27 cellular contexts compared by ENCODE assay signal in the genomic region with DNA sequence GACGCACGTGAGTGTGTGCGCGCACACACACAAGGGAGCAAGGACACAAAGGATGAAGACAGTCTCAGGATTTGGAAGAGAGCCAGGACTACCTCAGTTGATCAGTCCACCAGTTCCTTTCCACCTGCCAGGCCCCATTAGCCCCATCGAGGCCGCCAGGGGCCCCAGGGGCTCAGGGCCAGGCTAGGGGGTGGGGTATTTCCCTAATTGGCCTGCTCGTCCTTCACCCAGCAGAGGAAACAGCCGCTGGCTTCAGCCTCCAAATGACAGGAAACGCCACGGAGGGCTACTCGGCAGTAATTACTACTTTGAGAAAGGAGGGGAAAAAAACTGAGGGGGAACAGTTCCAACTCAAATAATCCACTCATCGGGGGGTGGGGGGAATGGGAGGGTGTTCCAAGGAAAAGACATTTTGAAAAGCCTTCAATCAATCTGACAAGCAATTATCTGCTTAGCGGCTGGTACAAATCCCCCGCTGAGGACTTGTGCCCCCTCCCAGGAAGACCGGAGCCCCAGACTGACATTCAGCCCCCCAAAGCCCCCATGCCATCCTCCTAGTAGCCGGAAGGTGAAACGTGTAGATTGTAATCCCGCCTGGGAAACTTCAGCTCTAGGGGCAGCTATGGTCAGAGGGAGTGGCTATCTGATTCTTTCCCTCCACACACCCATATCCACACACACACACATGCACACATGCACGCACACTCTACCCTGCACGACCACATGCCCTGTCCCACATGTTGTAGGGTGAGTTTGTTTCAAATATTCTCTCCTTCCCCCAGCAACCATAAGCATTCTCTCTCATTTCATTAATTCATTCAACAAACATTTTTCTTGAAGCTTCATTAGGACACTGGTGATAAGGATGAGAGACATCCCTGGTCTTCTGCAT. TPM values are rescaled to one million over a fixed set of nuclear protein-coding genes. Genes with fewer than 3 reads are reported as not detected.
DNase-seq lines count a peak whose midpoint lies in the region; ATAC-seq, FAIRE-seq and TF ChIP-seq lines count a peak whose summit lies in the region.
"Had no signal": no experiment of that assay in that cellular context is flagged by ENCODE, and none has a peak within 500 bp of the region (broad histone marks: within the 10 kb centered on the region; RNA-seq: fewer than 3 reads in every experiment).

No MANE protein-coding gene starts in this region.

- no peaks in the 10 kb centered on the region for H4K20me1 ChIP-seq in HepG2 (ENCODE audit: insufficient read depth, low read length)

- ATAC-seq in HepG2 = no peak
- ATAC-seq in GM19397 (IDR thresholded peaks at IDR 0.05; ENCODE audit: unreplicated experiment) = no peak
- ATAC-seq: effector memory CD8-positive, alpha-beta T cell; gastroesophageal sphincter; GM12878; stimulated activated effector memory CD8-positive, alpha-beta T cell treated with anti-CD3 and anti-CD28 coated beads, Interleukin-12 subunit alpha, Interleukin-12 subunit beta, amount 100 ng/mL, for 72 hours had no signal

- FAIRE-seq in HepG2 (lab: Jason Lieb, UNC) = no peak
- FAIRE-seq: GM12878, keratinocyte had no signal

- no peaks in the 10 kb centered on the region for H3K36me3 ChIP-seq in HepG2 (replicated peaks in 1 of 2; ENCODE audit: control insufficient read depth in 1 of 2, insufficient read depth in 2 of 2, low read length in 2 of 2)
- H3K36me3 ChIP-seq: gastroesophageal sphincter, vagina, WERI-Rb-1 had no signal

- no peak for TF ChIP-seq RAD21 in HepG2 (CRISPR knock-in tag; IDR thresholded peaks at IDR 0.05)

- intact Hi-C loops in HepG2 (cut with micrococcal nuclease; ENCODE audit: unreplicated experiment) (no loop called here), dorsolateral prefrontal cortex (cut with DNase I) (no loop called here)

- CTCF ChIA-PET in HepG2 (lab: Yijun Ruan, JAX; ENCODE audit: low intra/inter-chr PET ratio, low total read pairs) = no interaction called here

- no peak overlapping the region for H3K27ac ChIP-seq in HepG2 (ENCODE audit: extremely low read length, insufficient read depth, low read length)
- no peak overlapping the region for H3K27ac ChIP-seq in dorsolateral prefrontal cortex
- H3K27ac ChIP-seq: gastroesophageal sphincter, SK-N-MC, skin epidermis, vagina, WERI-Rb-1 had no signal

- H3K27me3 ChIP-seq in HepG2 (ENCODE audit: control insufficient read depth in 1 of 2, insufficient read depth in 2 of 2, low read length in 2 of 2) = no peaks in the 10 kb centered on the region; a peak in 1 of 5 replicates
- H3K27me3 ChIP-seq in dorsolateral prefrontal cortex = peaks cover 0 to 11% (median 2%) of the 10 kb centered on the region in 45 donors
- H3K27me3 ChIP-seq: vagina had no signal

- POLR2A ChIA-PET in HepG2 (lab: Yijun Ruan, JAX) = no interaction called here

- TF ChIP-seq CTCF in HepG2 (CRISPR knock-in tag; IDR thresholded peaks at IDR 0.05) = no peak
- TF ChIP-seq CTCF in dorsolateral prefrontal cortex (IDR thresholded peaks at IDR 0.05 in 54 of 56, conservative IDR thresholded peaks at IDR 0.05 in 2 of 56; ENCODE audit: low read depth in 1 of 56, partially characterized antibody in 56 of 56) = no peak

- H3K4me1 ChIP-seq in HepG2 (ENCODE audit: insufficient read depth, low read length) = peaks cover 9% of the 10 kb centered on the region; the same call in 1 of the 2 replicates
- H3K4me1 ChIP-seq: vagina had no signal

- 46% methylated on average over 20 of the region's 20 CpGs for WGBS in HepG2 (ENCODE audit: low lambda C conversion rate)

- BruUV-seq in HepG2 (replicated peaks; lab: Mats Ljungman, UMichigan) = no TSS peak

- no peaks in the 10 kb centered on the region for H3K9me3 ChIP-seq in HepG2 (ENCODE audit: low read length)
- H3K9me3 ChIP-seq: gastroesophageal sphincter, vagina had no signal

- no peak for TF ChIP-seq EP300 in HepG2 (IDR thresholded peaks at IDR 0.05; ENCODE audit: low read depth in 2 of 2, low read length in 2 of 2)
- TF ChIP-seq EP300 in HepG2 (CRISPR knock-in tag; IDR thresholded peaks at IDR 0.05; ENCODE audit: borderline replicate concordance) = no peak

- H3K79me2 ChIP-seq in HepG2 (ENCODE audit: insufficient read depth, low read length) = no peaks in the 10 kb centered on the region

- DNase-seq in DMS153 (lab: John Stamatoyannopoulos, UW) = peak; percentile 47
- peak; percentile 89 for DNase-seq in NCI-H1092 treated with DMSO at 0.1 percent for 48 hours (lab: John Stamatoyannopoulos, UW)
- peak; percentile 32 for DNase-seq in NCI-H774 (lab: John Stamatoyannopoulos, UW)
- DNase-seq in HepG2 (ENCODE audit: low spot score) = no peak
- DNase-seq in G401 (ENCODE audit: low spot score) = no peak
- DNase-seq in dorsolateral prefrontal cortex = no peak
- DNase-seq in NCI-H146 treated with DMSO at 0.1 percent for 48 hours (lab: John Stamatoyannopoulos, UW; ENCODE audit: unreplicated experiment) = no peak
- DNase-seq: activated CD4-positive, alpha-beta T cell treated with anti-CD3 and anti-CD28 coated beads, Interleukin-2, amount 50 U/mL, for 1 hour; activated naive CD8-positive, alpha-beta T cell treated with anti-CD3 and anti-CD28 coated beads, Interleukin-2, amount 10 ng/mL, durations not matched to agents 7 days and 5 days; CD4-positive, alpha-beta T cell; effector memory CD8-positive, alpha-beta T cell; GOT3; IMR-90; NCI-H1694 treated with DMSO at 0.1 percent for 48 hours; nucleus accumbens; RPMI8226; stimulated activated CD4-positive, alpha-beta T cell treated with anti-CD3 and anti-CD28 coated beads, Interleukin-2, amount 100 ng/mL, for 24 hours; WERI-Rb-1 had no signal

- no peak overlapping the region for H3K4me3 ChIP-seq in HepG2 (replicated peaks in 1 of 3; ENCODE audit: insufficient read depth in 1 of 3, low read depth in 2 of 3, low read length in 3 of 3)
- no peak overlapping the region for H3K4me3 ChIP-seq in dorsolateral prefrontal cortex
- H3K4me3 ChIP-seq: gastroesophageal sphincter, GM12878, SK-N-MC, skin epidermis, vagina had no signal

- no peak overlapping the region for H3K4me2 ChIP-seq in HepG2 (ENCODE audit: low read depth, low read length)

- no peak overlapping the region for H3K9ac ChIP-seq in HepG2 (ENCODE audit: insufficient read depth, low read depth, low read length)

- H2AFZ ChIP-seq in HepG2 (ENCODE audit: low read length) = no peak overlapping the region

- in situ Hi-C loops in HepG2 (cut with HindIII; ENCODE audit: extremely low pct_ligation_motif_present, low pct_unique_long_range_greater_than_20kb) = no loop called here
- in situ Hi-C loops in G401 (cut with HindIII; ENCODE audit: low sequenced_read_pairs) = no loop called here

- no peak for TF ChIP-seq POLR2A in HepG2 (IDR thresholded peaks at IDR 0.05; ENCODE audit: insufficient read depth in 1 of 2, low read depth in 2 of 2, low read length in 2 of 2)

TF ChIP-seq in HepG2, 621 proteins besides CTCF, POLR2A, EP300 and RAD21 (continues in another document):
- no peak for TF ChIP-seq ATF6 (CRISPR knock-in tag; conservative IDR thresholded peaks at IDR 0.05)

RNA-seq across cellular contexts. Expression of gene MAFB, which starts 42.5 kb away (rescaled TPM):
- total RNA-seq in HepG2 (2016; rRNA removed; fragmentation: Illumina TruSeq; extraction: Trizol) (0.11 and 0.18 TPM in 2 replicates), dorsolateral prefrontal cortex (10 to 100 TPM in 113 of 120 experiments, 1 to 10 TPM in 7; 5.9 to 32.8 (median 14.7) TPM)
- not detected in 2 replicates for total RNA-seq in HepG2 (2016; cell fraction: cytosol; rRNA removed; fragmentation: Illumina TruSeq; extraction: Trizol; ENCODE audit: low read depth)
- 0.06 and 0.27 TPM in 2 replicates for total RNA-seq in HepG2 (2016; cell fraction: insoluble cytoplasmic fraction; rRNA removed; fragmentation: Illumina TruSeq; extraction: Trizol)
- 0.03 and 0.09 TPM in 2 replicates for total RNA-seq in HepG2 (2016; cell fraction: membrane; rRNA removed; fragmentation: Illumina TruSeq; extraction: Trizol)
- total RNA-seq in HepG2 (2016; cell fraction: nucleus; rRNA removed; fragmentation: Illumina TruSeq; extraction: Trizol) = 0.13 and 0.25 TPM in 2 replicates
- 0.08 and 0.14 TPM in 2 replicates for polyA plus RNA-seq in HepG2 (2011; rRNA removed)
- 0.04 and 0.10 TPM in 2 replicates for polyA plus RNA-seq in HepG2 (2011; cell fraction: cytosol; rRNA removed)
- 0.14 and 0.24 TPM in 2 replicates for polyA plus RNA-seq in HepG2 (2011; cell fraction: nucleus; rRNA removed)
- polyA plus RNA-seq in HepG2 (2012) = 0.11 and 0.28 TPM in 2 replicates
- polyA plus RNA-seq in HepG2 (2016; cell fraction: cytosol; fragmentation: Illumina TruSeq; extraction: Trizol; ENCODE audit: low read depth) = not detected in 2 replicates
- 0.26 and 0.32 TPM in 2 replicates for polyA plus RNA-seq in HepG2 (2016; cell fraction: insoluble cytoplasmic fraction; fragmentation: Illumina TruSeq; extraction: Trizol; ENCODE audit: low read depth)
- 0.05 and 0.07 TPM in 2 replicates for polyA plus RNA-seq in HepG2 (2016; cell fraction: membrane; fragmentation: Illumina TruSeq; extraction: Trizol; ENCODE audit: low read depth)
- 0.39 and 0.52 TPM in 2 replicates for polyA plus RNA-seq in HepG2 (2016; cell fraction: nucleus; fragmentation: Illumina TruSeq; extraction: Trizol; ENCODE audit: insufficient read depth, low read depth)
- polyA minus RNA-seq in HepG2 (2011; rRNA and poly(A)+ RNA removed; ENCODE audit: low replicate concordance) = 0.06 and 0.98 TPM in 2 replicates
- polyA minus RNA-seq in HepG2 (2011; cell fraction: cytosol; rRNA and poly(A)+ RNA removed) = 0.18 and 0.20 TPM in 2 replicates
- 0.12 and 0.13 TPM in 2 replicates for polyA minus RNA-seq in HepG2 (2011; cell fraction: nucleus; rRNA and poly(A)+ RNA removed)
- total RNA-seq in G401 (2014; rRNA removed; shearing (Covaris generic)) = 0.31 and 1.0 TPM in 2 replicates
- total RNA-seq: GM12878, IMR-90, NCI-H460 had no signal

Comparison
In these comparisons a context has a peak if more than half of its experiments do, and no peak if none do; other contexts are left out.
1. DNase-seq: peak in DMS153 (single experiment), NCI-H1092 treated with DMSO at 0.1 percent for 48 hours (single experiment) and NCI-H774 (single experiment); none in HepG2 (single experiment), G401 (single experiment), dorsolateral prefrontal cortex (0 of 10) and NCI-H146 treated with DMSO at 0.1 percent for 48 hours (single experiment).